ENCODE assay signal across 24 cellular contexts in genomic region chr12:54066408-54066807, GRCh38. TPM values are rescaled to one million over a fixed set of nuclear protein-coding genes. Genes with fewer than 3 reads are reported as not detected.
DNase-seq lines count a peak whose midpoint lies in the region; FAIRE-seq and TF ChIP-seq lines count a peak whose summit lies in the region.
"Had no signal": no experiment of that assay in that cellular context is flagged by ENCODE, and none has a peak within 500 bp of the region (broad histone marks: within the 10 kb centered on the region; RNA-seq: fewer than 3 reads in every experiment).

No MANE protein-coding gene starts in this region.

- H3K4me2 ChIP-seq in osteoblast (ENCODE audit: insufficient read depth, low read length): no peak overlapping the region
- H3K4me2 ChIP-seq: BLaER1 had no signal

- no peak for TF ChIP-seq CTCF in HEK293 (tag by site-specific recombination; IDR thresholded peaks at IDR 0.05)
- TF ChIP-seq CTCF in osteoblast (IDR thresholded peaks at IDR 0.05; ENCODE audit: extremely low read depth, low read depth, low read length): no peak

- H4K20me1 ChIP-seq in osteoblast (ENCODE audit: insufficient read depth, low read length): no peaks in the 10 kb centered on the region

- no peak for FAIRE-seq in GM12891 (lab: Jason Lieb, UNC)
- FAIRE-seq: A204.1, G401.6, GM12892, GM18507 had no signal

- peaks cover 0 to 17% of the 10 kb centered on the region in 2 experiments; a peak in 2 of 3 replicates for H3K36me3 ChIP-seq in HEK293 (ENCODE audit: control insufficient read depth in 2 of 2, insufficient read depth in 1 of 2, low read length in 2 of 2)
- H3K36me3 ChIP-seq in osteoblast (ENCODE audit: insufficient read depth, low read length): no peaks in the 10 kb centered on the region
- H3K36me3 ChIP-seq: BE2C, BLaER1 had no signal

- H2AFZ ChIP-seq in osteoblast (ENCODE audit: low read length): no peak overlapping the region

- H3K9me3 ChIP-seq in HEK293 (ENCODE audit: control insufficient read depth, insufficient read depth, low read depth, low read length): no peaks in the 10 kb centered on the region
- no peaks in the 10 kb centered on the region for H3K9me3 ChIP-seq in osteoblast (ENCODE audit: low read depth, low read length)
- H3K9me3 ChIP-seq: BE2C, BLaER1 had no signal

- no peak for TF ChIP-seq POLR2A in GM12891 (IDR thresholded peaks at IDR 0.05; ENCODE audit: low read depth, low read length)

- no peaks in the 10 kb centered on the region for H3K27me3 ChIP-seq in osteoblast (ENCODE audit: insufficient read depth, low read length)
- H3K27me3 ChIP-seq: BE2C had no signal

- POLR2A ChIA-PET in HEK293 (lab: Yijun Ruan, JAX): no interaction called here

- H3K27ac ChIP-seq in HEK293 (ENCODE audit: extremely low read depth, low read depth, low read length): no peak overlapping the region
- H3K27ac ChIP-seq in osteoblast (ENCODE audit: low read depth, low read length): no peak overlapping the region
- H3K27ac ChIP-seq: BLaER1 had no signal

- no peak overlapping the region for H3K4me3 ChIP-seq in HEK293 (ENCODE audit: low read depth, low read length)
- no peak overlapping the region for H3K4me3 ChIP-seq in osteoblast (ENCODE audit: insufficient read depth, low read length)
- H3K4me3 ChIP-seq: BLaER1 had no signal

- H3K4me1 ChIP-seq in HEK293 (ENCODE audit: control insufficient read depth, insufficient read depth, low read length): no peaks in the 10 kb centered on the region; the same call in 1 of the 2 replicates
- H3K4me1 ChIP-seq in osteoblast (ENCODE audit: insufficient read depth, low read length): peaks cover 11% of the 10 kb centered on the region
- H3K4me1 ChIP-seq: BLaER1 had no signal

- CTCF ChIA-PET in HEK293 (lab: Yijun Ruan, JAX): interaction anchor here (1.9 to 2.4 kb wide), 2 partner anchors 34 to 141 kb away, joined by 8 to 17 read pairs; partner anchors contain the start of gene HOXC5

- DNase-seq in GM12891 (ENCODE audit: insufficient read length, low spot score) (no peak), kidney tubule cell (ENCODE audit: low spot score) (peak; percentile 10), osteoblast (ENCODE audit: insufficient read length, low spot score, missing footprints) (peak; percentile 63), NCI-H1092 treated with DMSO at 0.1 percent for 48 hours (lab: John Stamatoyannopoulos, UW) (no peak), inferior parietal cortex (ENCODE audit: extremely low spot score) (no peak), T-helper 9 cell (no peak)
- DNase-seq: 8988T; ACHN; BE2C; C1 segment of cervical spinal cord; CD4-positive, alpha-beta memory T cell; CD4-positive, CD25-positive, alpha-beta regulatory T cell; CD8-positive, alpha-beta memory T cell; COR-L47; DMS79 treated with DMSO at 0.1 percent for 48 hours; GF-D8 had no signal

- H3K79me2 ChIP-seq in osteoblast (ENCODE audit: insufficient read depth, low read length): no peaks in the 10 kb centered on the region

TF ChIP-seq in GM12891, 5 proteins besides CTCF, POLR2A, EP300 and RAD21:
- TF ChIP-seq POU2F2 (IDR thresholded peaks at IDR 0.05; ENCODE audit: low read depth, low read length) (no peak), POLR2AphosphoS5 (IDR thresholded peaks at IDR 0.05; ENCODE audit: low read depth, low read length) (no peak), PAX5 (IDR thresholded peaks at IDR 0.05; ENCODE audit: insufficient read depth, low read length, severe bottlenecking) (no peak), SPI1 (IDR thresholded peaks at IDR 0.05; ENCODE audit: low read depth, low read length) (0 out of 2 replicates have a peak, but pooled peaks have one; percentile 3), TAF1 (IDR thresholded peaks at IDR 0.05; ENCODE audit: low read depth, low read length) (no peak)

TF ChIP-seq in HEK293, 187 proteins besides CTCF, POLR2A, EP300 and RAD21:
- TF ChIP-seq ZNF121 (tag by site-specific recombination; IDR thresholded peaks at IDR 0.05) (no peak), KLF8 (tag by site-specific recombination; IDR thresholded peaks at IDR 0.05) (no peak), PRDM1 (tag by site-specific recombination; IDR thresholded peaks at IDR 0.05) (peak; percentile 68), ZNF19 (tag by site-specific recombination; IDR thresholded peaks at IDR 0.05; ENCODE audit: low read depth) (no peak), ZNF324 (tag by site-specific recombination; IDR thresholded peaks at IDR 0.05) (no peak), ZXDB (tag by site-specific recombination; IDR thresholded peaks at IDR 0.05) (no peak), ZNF366 (tag by site-specific recombination; conservative IDR thresholded peaks at IDR 0.05) (peak; percentile 78), ZNF580 (tag by site-specific recombination; IDR thresholded peaks at IDR 0.05) (0 out of 2 replicates have a peak, but pooled peaks have one; percentile 9)

RNA-seq across cellular contexts. Expression of gene HOXC4, which starts 12.8 kb away (rescaled TPM):
- 2.6 TPM for polyA plus RNA-seq in GM12891 (2012; ENCODE audit: low read depth, missing spikeins)
- total RNA-seq in osteoblast: 3.3 and 4.1 TPM in 2 replicates
- total RNA-seq: CD4-positive, alpha-beta memory T cell had no signal
- polyA plus RNA-seq: AG04450; CD14-positive monocyte; CD4-positive, alpha-beta memory T cell had no signal

RNA-seq across cellular contexts. Expression of gene HOXC5, which starts 33.6 kb away (rescaled TPM):
- not detected for polyA plus RNA-seq in GM12891 (2012; ENCODE audit: low read depth, missing spikeins)
- total RNA-seq in osteoblast: 1.8 and 2.1 TPM in 2 replicates
- total RNA-seq: CD4-positive, alpha-beta memory T cell; CD4-positive, CD25-positive, alpha-beta regulatory T cell; CD8-positive, alpha-beta memory T cell had no signal
- polyA plus RNA-seq: AG04450; CD14-positive monocyte; CD4-positive, alpha-beta memory T cell; CD4-positive, CD25-positive, alpha-beta regulatory T cell; CD8-positive, alpha-beta memory T cell had no signal

RNA-seq across cellular contexts. Expression of gene HOXC6, which starts 38.2 kb away (rescaled TPM):
- polyA plus RNA-seq in GM12891 (2012; ENCODE audit: low read depth, missing spikeins): 0.14 TPM
- 5.6 and 7.2 TPM in 2 replicates for total RNA-seq in osteoblast
- total RNA-seq: CD4-positive, alpha-beta memory T cell; CD4-positive, CD25-positive, alpha-beta regulatory T cell; CD8-positive, alpha-beta memory T cell had no signal
- polyA plus RNA-seq: CD14-positive monocyte; CD4-positive, alpha-beta memory T cell; CD4-positive, CD25-positive, alpha-beta regulatory T cell; CD8-positive, alpha-beta memory T cell had no signal

RNA-seq across cellular contexts. Expression of gene HOXC8, which starts 57.6 kb away (rescaled TPM):
- not detected for polyA plus RNA-seq in GM12891 (2012; ENCODE audit: low read depth, missing spikeins)
- total RNA-seq in osteoblast: 3.2 and 5.1 TPM in 2 replicates
- total RNA-seq: CD4-positive, alpha-beta memory T cell; CD4-positive, CD25-positive, alpha-beta regulatory T cell; CD8-positive, alpha-beta memory T cell had no signal
- polyA plus RNA-seq: CD14-positive monocyte; CD4-positive, alpha-beta memory T cell; CD4-positive, CD25-positive, alpha-beta regulatory T cell; CD8-positive, alpha-beta memory T cell had no signal

Comparison
In these comparisons a context has a peak if more than half of its experiments do, and no peak if none do; other contexts are left out.
1. DNase-seq: peak in kidney tubule cell (single experiment) and osteoblast (single experiment); none in GM12891 (single experiment), NCI-H1092 treated with DMSO at 0.1 percent for 48 hours (single experiment), inferior parietal cortex (single experiment) and T-helper 9 cell (single experiment).